10 cellular contexts compared by ENCODE assay signal in the genomic region with DNA sequence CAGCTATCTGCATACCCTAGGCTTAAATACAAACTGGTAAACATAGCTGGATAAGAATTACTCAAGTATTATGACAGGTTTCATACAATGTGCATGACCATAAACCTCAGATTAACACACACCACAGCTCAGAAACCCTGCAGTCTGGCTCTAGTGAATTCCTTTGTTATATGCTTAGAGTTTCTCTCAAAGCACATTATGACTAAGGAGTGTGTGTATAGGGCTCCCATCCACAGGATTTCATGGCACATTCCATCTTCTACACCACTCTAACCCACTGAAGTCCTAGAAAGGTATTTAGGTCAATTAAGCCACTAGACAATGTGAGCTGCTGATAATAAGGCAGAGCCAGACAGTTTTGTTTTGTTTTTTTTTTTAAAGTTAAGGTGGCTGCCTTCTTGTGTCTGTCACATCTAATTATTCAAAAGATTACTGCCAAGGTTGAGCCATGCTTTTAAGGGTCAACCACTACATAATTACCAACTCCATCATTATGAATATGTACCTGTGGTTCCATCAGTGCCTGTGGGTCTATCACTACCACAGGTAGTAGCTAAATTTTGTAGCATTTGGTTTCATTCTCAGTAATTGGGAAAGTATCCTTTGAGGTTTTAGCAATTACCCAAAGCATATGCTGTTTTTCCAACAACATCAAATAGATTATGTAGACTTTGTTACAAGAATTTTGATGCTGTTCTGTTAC.
DNase-seq lines count a peak whose midpoint lies in the region; ATAC-seq and TF ChIP-seq lines count a peak whose summit lies in the region.
"Had no signal": no experiment of that assay in that cellular context is flagged by ENCODE, and none has a peak within 500 bp of the region (broad histone marks: within the 10 kb centered on the region; RNA-seq: fewer than 3 reads in every experiment).

No MANE protein-coding gene starts in this region.

- no peaks in the 10 kb centered on the region for H3K27me3 ChIP-seq in esophagus squamous epithelium

- H3K9me3 ChIP-seq in esophagus squamous epithelium, result no peaks in the 10 kb centered on the region

- intact Hi-C loops in left colon (cut with DNase I, micrococcal nuclease), result no loop called here
- intact Hi-C loops in esophagus squamous epithelium (cut with DNase I), result no loop called here

- H3K4me1 ChIP-seq in esophagus squamous epithelium, result no peaks in the 10 kb centered on the region

- TF ChIP-seq CTCF in AG09309 (IDR thresholded peaks at IDR 0.05; ENCODE audit: control insufficient read depth, insufficient read depth, low read depth, low read length, missing control alignments) (no peak), fibroblast of villous mesenchyme (IDR thresholded peaks at IDR 0.05; ENCODE audit: insufficient read depth, low read depth, low read length) (no peak), esophagus squamous epithelium (IDR thresholded peaks at IDR 0.05) (no peak)

- ATAC-seq in GM21381 (IDR thresholded peaks at IDR 0.05; ENCODE audit: unreplicated experiment) (peak; percentile 60), left colon (no peak)

- peak; percentile 68 for DNase-seq in AG09309 (ENCODE audit: low read depth)
- peak; percentile 45 for DNase-seq in HS-5 (ENCODE audit: low read depth)
- DNase-seq in fibroblast of villous mesenchyme (ENCODE audit: low read depth), result peak; percentile 77
- DNase-seq in mucosa of gallbladder (ENCODE audit: low spot score), result no peak
- DNase-seq in left colon, result no peak
- DNase-seq in NCI-H1436 treated with DMSO at 0.1 percent for 48 hours (lab: John Stamatoyannopoulos, UW), result no peak
- no peak for DNase-seq in esophagus squamous epithelium (lab: John Stamatoyannopoulos, UW)
- DNase-seq: DND-41, MM.1S had no signal

- H3K27ac ChIP-seq in esophagus squamous epithelium, result no peak overlapping the region

- H3K36me3 ChIP-seq in esophagus squamous epithelium, result no peaks in the 10 kb centered on the region

- TF ChIP-seq POLR2A in esophagus squamous epithelium (IDR thresholded peaks at IDR 0.05), result no peak

- H3K4me3 ChIP-seq in AG09309 (ENCODE audit: control insufficient read depth, low read depth, low read length), result no peak overlapping the region
- H3K4me3 ChIP-seq in fibroblast of villous mesenchyme (ENCODE audit: low read depth, low read length), result no peak overlapping the region
- no peak overlapping the region for H3K4me3 ChIP-seq in esophagus squamous epithelium

Comparison
In these comparisons a context has a peak if more than half of its experiments do, and no peak if none do; other contexts are left out.
1. DNase-seq: peak in AG09309 (single experiment), HS-5 (single experiment) and fibroblast of villous mesenchyme (single experiment); none in mucosa of gallbladder (single experiment), left colon (0 of 2), NCI-H1436 treated with DMSO at 0.1 percent for 48 hours (single experiment) and esophagus squamous epithelium (single experiment).